Comparison of ENCODE assay signal across 10 cellular contexts in the genomic region with DNA sequence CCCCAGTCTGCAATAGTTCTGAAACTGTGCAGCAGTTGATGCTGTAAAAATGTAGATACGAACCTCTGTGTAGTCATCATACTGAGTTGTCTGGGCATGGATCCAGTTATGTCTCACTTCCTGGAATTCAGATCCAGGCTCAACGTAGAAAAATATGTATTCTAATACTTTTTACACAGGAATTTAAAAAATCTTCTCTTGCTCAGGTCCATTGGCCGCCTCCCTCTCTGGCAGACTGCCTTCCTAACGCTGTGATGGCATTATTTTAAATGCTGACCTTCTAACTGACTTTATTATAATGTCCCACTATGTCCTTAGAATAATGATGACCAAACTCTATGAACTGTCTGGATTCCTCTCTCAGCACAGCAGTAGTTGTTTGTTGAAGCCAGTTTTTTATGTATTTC.
DNase-seq lines count a peak whose midpoint lies in the region; ATAC-seq and TF ChIP-seq lines count a peak whose summit lies in the region.
"Had no signal": no experiment of that assay in that cellular context is flagged by ENCODE, and none has a peak within 500 bp of the region (broad histone marks: within the 10 kb centered on the region; RNA-seq: fewer than 3 reads in every experiment).

No MANE protein-coding gene starts in this region.

- peak overlapping the region; percentile 58 to 61 for H3K27ac ChIP-seq in right atrium auricular region
- H3K27ac ChIP-seq in smooth muscle cell (ENCODE audit: low read depth), result peak overlapping the region; percentile 79

- POLR2A ChIA-PET in naive thymus-derived CD8-positive, alpha-beta T cell (lab: Charles Lee), result no interaction called here

- H3K4me3 ChIP-seq in right atrium auricular region (no peak overlapping the region), smooth muscle cell (no peak overlapping the region)

- H3K4me1 ChIP-seq in right atrium auricular region (peaks cover 0 to 22% of the 10 kb centered on the region in 2 donors), smooth muscle cell (ENCODE audit: low read depth) (peaks cover 3% of the 10 kb centered on the region)

- H3K36me3 ChIP-seq in right atrium auricular region, result peaks cover 33% of the 10 kb centered on the region
- peaks cover 15% of the 10 kb centered on the region for H3K36me3 ChIP-seq in smooth muscle cell (ENCODE audit: low read depth)

- TF ChIP-seq CTCF in right atrium auricular region (IDR thresholded peaks at IDR 0.05) (no peak), smooth muscle cell (IDR thresholded peaks at IDR 0.05; ENCODE audit: borderline replicate concordance, insufficient read depth, poor library complexity, severe bottlenecking) (no peak)

- ATAC-seq in naive thymus-derived CD8-positive, alpha-beta T cell, result no peak

- peaks cover 12 to 53% (median 28%) of the 10 kb centered on the region in 9 donors for H3K9me3 Mint-ChIP-seq in naive thymus-derived CD8-positive, alpha-beta T cell

- H3K36me3 Mint-ChIP-seq in naive thymus-derived CD8-positive, alpha-beta T cell, result peaks cover 5 to 47% (median 25%) of the 10 kb centered on the region in 3 donors

- peaks cover 5% of the 10 kb centered on the region for H3F3A ChIP-seq in smooth muscle cell (ENCODE audit: low read depth)

- peak overlapping the region; percentile 67 for H3K4me2 ChIP-seq in smooth muscle cell

- no peak overlapping the region for H3K4me3 Mint-ChIP-seq in naive thymus-derived CD8-positive, alpha-beta T cell
- H3K4me3 Mint-ChIP-seq: memory B cell had no signal

- 23% methylated on average over 4 of the region's 4 CpGs for WGBS in smooth muscle cell (ENCODE audit: low lambda C conversion rate)

- no peaks in the 10 kb centered on the region for H3K27me3 Mint-ChIP-seq in naive thymus-derived CD8-positive, alpha-beta T cell
- H3K27me3 Mint-ChIP-seq: memory B cell had no signal

- H3K27me3 ChIP-seq in right atrium auricular region (no peaks in the 10 kb centered on the region), smooth muscle cell (ENCODE audit: low read depth) (no peaks in the 10 kb centered on the region)

- H3K9ac ChIP-seq in smooth muscle cell (ENCODE audit: low read depth), result peak overlapping the region; percentile 18

- H3K4me1 Mint-ChIP-seq in naive thymus-derived CD8-positive, alpha-beta T cell, result peaks cover 0 to 6% (median 0%) of the 10 kb centered on the region in 4 donors
- H3K4me1 Mint-ChIP-seq: memory B cell had no signal

- DNase-seq in HCEC 1CT (peak; percentile 99), amniotic stem cell (lab: John Stamatoyannopoulos, UW) (peak; percentile 75), right atrium auricular region (ENCODE audit: low spot score) (no peak), smooth muscle cell (lab: John Stamatoyannopoulos, UW; ENCODE audit: unreplicated experiment) (no peak), NCI-H2171 (lab: John Stamatoyannopoulos, UW) (no peak), COR-L47 (lab: John Stamatoyannopoulos, UW) (no peak)
- no peak for DNase-seq in naive thymus-derived CD8-positive, alpha-beta T cell
- no peak for DNase-seq in activated CD4-positive, alpha-beta T cell treated with anti-CD3 and anti-CD28 coated beads, Interleukin-2, amount 50 U/mL, for 4 hours
- DNase-seq: NCI-H1105 treated with DMSO at 0.1 percent for 48 hours had no signal

- no peak overlapping the region for H2AFZ ChIP-seq in smooth muscle cell (ENCODE audit: low read depth)

- no peaks in the 10 kb centered on the region for H4K20me1 ChIP-seq in smooth muscle cell (ENCODE audit: low read depth)

- H3K79me2 ChIP-seq in smooth muscle cell (ENCODE audit: low read depth), result no peaks in the 10 kb centered on the region

- H3K9me3 ChIP-seq in right atrium auricular region (peaks cover 4 to 36% of the 10 kb centered on the region in 2 donors), smooth muscle cell (replicated peaks; ENCODE audit: low read depth) (peaks cover 13% of the 10 kb centered on the region)

- no peak overlapping the region for H3K27ac Mint-ChIP-seq in naive thymus-derived CD8-positive, alpha-beta T cell
- H3K27ac Mint-ChIP-seq: memory B cell had no signal

Comparison
In these comparisons a context has a peak if more than half of its experiments do, and no peak if none do; other contexts are left out.
1. DNase-seq: peak in HCEC 1CT (single experiment) and amniotic stem cell (single experiment); none in right atrium auricular region (single experiment), smooth muscle cell (single experiment), naive thymus-derived CD8-positive, alpha-beta T cell (0 of 10), NCI-H2171 (single experiment), activated CD4-positive, alpha-beta T cell treated with anti-CD3 and anti-CD28 coated beads, Interleukin-2, amount 50 U/mL, for 4 hours (0 of 2) and COR-L47 (single experiment).